In the genomic region with DNA sequence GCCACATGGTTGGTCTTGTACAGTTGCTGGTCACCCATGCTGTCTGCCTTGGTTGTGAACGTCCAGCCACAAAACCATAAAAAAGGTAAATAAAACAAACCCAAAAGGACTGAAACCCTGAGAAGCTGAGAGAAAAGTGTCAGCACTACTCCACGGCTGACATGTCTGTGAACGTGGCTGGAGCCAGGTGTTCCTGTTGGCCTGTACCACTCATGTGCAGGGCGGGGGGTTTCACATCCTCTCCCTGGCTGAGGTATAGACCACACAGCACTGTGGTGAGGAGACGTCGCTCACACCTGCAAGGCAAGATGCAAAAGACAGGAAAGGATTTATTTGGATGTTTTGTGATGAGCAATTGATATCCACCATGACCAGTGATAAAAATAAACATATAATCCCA, we compare ENCODE assay signal across 9 cellular contexts. TPM values are rescaled to one million over a fixed set of nuclear protein-coding genes. Genes with fewer than 3 reads are reported as not detected.
A peak's percentile ranks its signal among the peaks of the same experiment; 100 is the strongest.
DNase-seq lines count a peak whose midpoint lies in the region; ATAC-seq and TF ChIP-seq lines count a peak whose summit lies in the region.
"Had no signal": no experiment of that assay in that cellular context is flagged by ENCODE, and none has a peak within 500 bp of the region (broad histone marks: within the 10 kb centered on the region; RNA-seq: fewer than 3 reads in every experiment).

No MANE protein-coding gene starts in this region.

- TF ChIP-seq POLR2A in GM18505 (IDR thresholded peaks at IDR 0.05; ENCODE audit: borderline replicate concordance, extremely low read depth, insufficient read depth, insufficient read length) = no peak

- H3K4me3 Mint-ChIP-seq in activated naive CD8-positive, alpha-beta T cell treated with anti-CD3 and anti-CD28 coated beads, Interleukin-2, amount 50 U/mL, for 24 hours = no peak overlapping the region
- H3K4me3 Mint-ChIP-seq in HFFc6 = no peak overlapping the region

- no peaks in the 10 kb centered on the region for H3K27me3 Mint-ChIP-seq in activated naive CD8-positive, alpha-beta T cell treated with anti-CD3 and anti-CD28 coated beads, Interleukin-2, amount 50 U/mL, for 24 hours
- no peaks in the 10 kb centered on the region for H3K27me3 Mint-ChIP-seq in HFFc6 (ENCODE audit: insufficient read depth)

- peak; percentile 27 for DNase-seq in activated naive CD8-positive, alpha-beta T cell treated with anti-CD3 and anti-CD28 coated beads, Interleukin-2, amount 50 U/mL, for 24 hours
- DNase-seq in hippocampal formation (lab: John Stamatoyannopoulos, UW) = no peak
- DNase-seq in superior temporal gyrus (ENCODE audit: extremely low spot score) = no peak
- DNase-seq in nucleus accumbens (lab: John Stamatoyannopoulos, UW) = no peak
- no peak for DNase-seq in HFFc6
- DNase-seq: adrenal gland had no signal

- peaks cover 8% of the 10 kb centered on the region for H3K36me3 Mint-ChIP-seq in activated naive CD8-positive, alpha-beta T cell treated with anti-CD3 and anti-CD28 coated beads, Interleukin-2, amount 50 U/mL, for 24 hours (ENCODE audit: low read depth)
- H3K36me3 Mint-ChIP-seq in HFFc6 (ENCODE audit: low read depth) = peaks cover 13% of the 10 kb centered on the region

- ATAC-seq in GM18505 (IDR thresholded peaks at IDR 0.05; ENCODE audit: unreplicated experiment) (peak; percentile 90), GM21367 (IDR thresholded peaks at IDR 0.05; ENCODE audit: unreplicated experiment) (peak; percentile 91), HG03108 (IDR thresholded peaks at IDR 0.05; ENCODE audit: unreplicated experiment) (peak; percentile 95)
- no peak for ATAC-seq in activated naive CD8-positive, alpha-beta T cell treated with anti-CD3 and anti-CD28 coated beads, Interleukin-2, amount 50 U/mL, for 24 hours

- no peak for TF ChIP-seq CTCF in HFFc6 (IDR thresholded peaks at IDR 0.05)

- peak overlapping the region; percentile 23 for H3K27ac Mint-ChIP-seq in activated naive CD8-positive, alpha-beta T cell treated with anti-CD3 and anti-CD28 coated beads, Interleukin-2, amount 50 U/mL, for 24 hours
- no peak overlapping the region for H3K27ac Mint-ChIP-seq in HFFc6

- no peaks in the 10 kb centered on the region for H3K9me3 Mint-ChIP-seq in activated naive CD8-positive, alpha-beta T cell treated with anti-CD3 and anti-CD28 coated beads, Interleukin-2, amount 50 U/mL, for 24 hours
- no peaks in the 10 kb centered on the region for H3K9me3 Mint-ChIP-seq in HFFc6

- H3K4me1 Mint-ChIP-seq in activated naive CD8-positive, alpha-beta T cell treated with anti-CD3 and anti-CD28 coated beads, Interleukin-2, amount 50 U/mL, for 24 hours = peaks cover 8% of the 10 kb centered on the region
- peaks cover 19% of the 10 kb centered on the region for H3K4me1 Mint-ChIP-seq in HFFc6 (ENCODE audit: low read depth)

RNA-seq across cellular contexts. Expression of gene MRPS10, which starts 51.9 kb away (rescaled TPM):
- total RNA-seq in HFFc6 (2021; fragmentation: NEBNext Ultra II Directional; extraction: Animal tissue kit (Norgen Biotek cat#: 25700)) = 10 to 100 TPM; 40.9 to 49.3 (median 43.8) TPM
